In genomic region chr13:109208522-109208921, GRCh38 we compare ENCODE assay signal across 1 cellular context.
TF ChIP-seq lines count a peak whose summit lies in the region.

No MANE protein-coding gene starts in this region.

TF ChIP-seq in A549, 52 proteins besides CTCF, POLR2A, EP300 and RAD21 (continued from another document):
- TF ChIP-seq REST (IDR thresholded peaks at IDR 0.05) (no peak), BHLHE40 (IDR thresholded peaks at IDR 0.05; ENCODE audit: low read depth, low read length) (no peak), KDM5A (IDR thresholded peaks at IDR 0.05) (no peak), TFCP2L1 (CRISPR knock-in tag; IDR thresholded peaks at IDR 0.05) (no peak), ZFP36 (IDR thresholded peaks at IDR 0.05; ENCODE audit: borderline replicate concordance, partially characterized antibody) (no peak), FOSL2 (IDR thresholded peaks at IDR 0.05) (no peak), FOSL2 (CRISPR knock-in tag; IDR thresholded peaks at IDR 0.05) (peak; percentile 39)
TF ChIP-seq in A549: peak in this region for 1.
